18 cellular contexts compared by ENCODE assay signal in the genomic region with DNA sequence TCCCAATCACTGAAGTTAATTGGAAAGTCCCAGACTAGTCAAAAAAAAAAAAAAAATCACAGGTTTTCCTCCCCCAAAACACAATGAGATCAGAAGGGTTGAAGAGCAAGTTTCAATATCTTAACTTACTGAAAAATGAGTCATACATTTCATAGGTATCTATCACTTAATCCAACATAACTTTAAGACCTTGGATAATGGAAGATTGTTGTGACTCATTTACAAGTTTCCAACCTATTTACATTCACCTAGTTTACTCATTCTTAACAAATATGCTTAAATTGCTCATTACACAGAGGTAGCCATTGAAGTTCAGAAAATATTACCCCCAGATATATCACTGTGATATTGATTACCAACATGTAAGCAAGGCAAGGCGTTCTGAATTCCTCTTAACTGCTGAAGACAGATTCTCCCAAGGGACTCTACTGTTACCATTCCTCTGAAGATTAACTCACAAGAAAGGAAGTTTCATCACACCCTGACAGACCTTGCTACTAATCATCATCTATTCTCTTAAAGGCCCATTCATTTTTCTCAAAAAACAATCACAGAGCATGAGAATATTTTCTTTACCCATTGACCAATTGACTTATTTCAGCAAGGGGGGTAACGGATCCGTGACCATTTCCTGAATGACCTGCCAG.
DNase-seq lines count a peak whose midpoint lies in the region; ATAC-seq, FAIRE-seq and TF ChIP-seq lines count a peak whose summit lies in the region.
"Had no signal": no experiment of that assay in that cellular context is flagged by ENCODE, and none has a peak within 500 bp of the region (broad histone marks: within the 10 kb centered on the region; RNA-seq: fewer than 3 reads in every experiment).

No MANE protein-coding gene starts in this region.

- no peak for TF ChIP-seq POLR2A in tibial nerve (IDR thresholded peaks at IDR 0.05)

- H3K4me1 ChIP-seq in tibial nerve = no peaks in the 10 kb centered on the region
- H3K4me1 ChIP-seq: pancreas had no signal

- no peak overlapping the region for H3K4me3 ChIP-seq in bronchial epithelial cell (ENCODE audit: low read depth, low read length)
- no peak overlapping the region for H3K4me3 ChIP-seq in tibial nerve
- H3K4me3 ChIP-seq: pancreas had no signal

- H3K36me3 ChIP-seq in bronchial epithelial cell (ENCODE audit: control insufficient read depth, insufficient read depth, low read length) (no peaks in the 10 kb centered on the region), tibial nerve (no peaks in the 10 kb centered on the region)
- H3K36me3 ChIP-seq: pancreas had no signal

- ATAC-seq in GM19463 (IDR thresholded peaks at IDR 0.05; ENCODE audit: unreplicated experiment) (no peak), GM18502 (IDR thresholded peaks at IDR 0.05; ENCODE audit: poor library complexity, unreplicated experiment) (no peak)
- ATAC-seq: HCT116, Right ventricle myocardium inferior, T-helper 17 cell had no signal

- WGBS in tibial nerve, 2 donors = 71 to 76% methylated on average over 3 of the region's 3 CpGs

- no peak for FAIRE-seq in bronchial epithelial cell (lab: Jason Lieb, UNC)
- FAIRE-seq: pancreas had no signal

- H3K27ac ChIP-seq in tibial nerve = no peak overlapping the region
- H3K27ac ChIP-seq: pancreas had no signal

- DNase-seq in GF-D8 (lab: John Stamatoyannopoulos, UW) (peak; percentile 3), LoVo (ENCODE audit: low spot score) (peak; percentile 4), bronchial epithelial cell (ENCODE audit: low read depth) (peak; percentile 97), kidney glomerular epithelial cell (lab: John Stamatoyannopoulos, UW) (peak; percentile 62), tibial nerve (ENCODE audit: low spot score in 2 of 2) (no peak), NCI-H1417 (lab: John Stamatoyannopoulos, UW) (no peak)
- DNase-seq: activated naive CD4-positive, alpha-beta T cell; effector CD4-positive, alpha-beta T cell; head of caudate nucleus; Karpas-422; NCI-H2029 treated with DMSO at 0.1 percent for 48 hours; NCI-H82; pancreas; T-helper 17 cell had no signal

- H3K27me3 ChIP-seq in bronchial epithelial cell (ENCODE audit: control insufficient read depth, insufficient read depth, low read length) = no peaks in the 10 kb centered on the region
- H3K27me3 ChIP-seq in tibial nerve = no peaks in the 10 kb centered on the region
- H3K27me3 ChIP-seq: pancreas had no signal

- H3K9me3 ChIP-seq in tibial nerve = no peaks in the 10 kb centered on the region
- H3K9me3 ChIP-seq: pancreas had no signal

- TF ChIP-seq EP300 in tibial nerve (IDR thresholded peaks at IDR 0.05) = no peak

- TF ChIP-seq CTCF in bronchial epithelial cell (IDR thresholded peaks at IDR 0.05; ENCODE audit: insufficient read depth, low read length, severe bottlenecking) (no peak), tibial nerve (IDR thresholded peaks at IDR 0.05) (no peak)

Comparison
In these comparisons a context has a peak if more than half of its experiments do, and no peak if none do; other contexts are left out.
1. DNase-seq: peak in GF-D8 (single experiment), LoVo (single experiment), bronchial epithelial cell (single experiment) and kidney glomerular epithelial cell (single experiment); none in tibial nerve (0 of 2) and NCI-H1417 (0 of 3).